7 cellular contexts compared by ENCODE assay signal in the genomic region with DNA sequence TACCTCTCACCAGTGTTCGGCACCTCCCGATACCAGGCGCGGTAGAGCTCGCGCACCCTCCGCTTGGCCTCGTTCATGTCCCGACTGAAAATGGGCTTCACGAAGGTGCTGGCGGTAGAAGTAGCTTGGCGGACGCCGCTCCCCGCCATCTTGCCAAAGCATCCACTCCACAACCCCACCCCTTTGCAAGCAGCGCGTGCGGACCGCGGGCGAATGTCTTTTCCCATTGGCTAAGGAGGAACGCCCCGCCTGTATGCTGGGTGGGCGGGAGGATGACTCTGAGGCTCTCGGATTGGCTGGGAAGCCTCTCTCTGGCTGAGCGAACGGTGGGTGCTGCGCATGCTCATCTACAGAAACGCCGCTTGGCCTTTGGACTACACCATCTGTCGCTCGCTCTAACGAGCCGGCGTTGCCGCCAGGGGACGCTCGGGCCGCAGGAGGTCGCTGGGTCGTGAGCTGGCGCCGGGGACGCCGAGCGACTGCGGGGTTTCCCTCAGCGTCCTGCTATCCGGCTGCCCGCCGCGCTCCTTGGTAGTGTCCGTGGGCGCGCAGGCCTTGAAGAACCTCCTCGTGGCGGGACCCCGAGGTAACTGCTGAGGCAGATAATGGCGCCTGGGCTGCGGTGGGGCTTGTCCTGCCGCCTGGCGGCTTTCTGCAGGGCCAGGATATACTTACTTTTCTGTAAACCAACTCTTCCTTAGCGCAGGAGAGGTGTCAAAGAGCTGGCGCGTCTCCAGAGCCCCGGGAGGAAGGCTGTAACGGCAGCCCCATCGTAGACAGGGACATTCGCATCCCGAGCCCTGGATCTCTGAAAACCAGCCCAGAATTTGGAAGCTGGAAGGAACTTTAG. TPM values are rescaled to one million over a fixed set of nuclear protein-coding genes. Genes with fewer than 3 reads are reported as not detected.
A peak's percentile ranks its signal among the peaks of the same experiment; 100 is the strongest.
DNase-seq lines count a peak whose midpoint lies in the region; ATAC-seq and TF ChIP-seq lines count a peak whose summit lies in the region.

TSS of gene NDUFA6 (minus strand) at position 177 of the 850 bp plus-strand sequence. CDS start at position 149, 28 bp downstream.

- H2AFZ ChIP-seq in hepatocyte, result peak within 1 kb of the TSS; percentile 72

- peaks cover 37% of the 10 kb centered on the region for H3K79me2 ChIP-seq in hepatocyte

- ATAC-seq in GM18502 (IDR thresholded peaks at IDR 0.05; ENCODE audit: poor library complexity, unreplicated experiment) (peak; percentile 93), HG02973 (IDR thresholded peaks at IDR 0.05; ENCODE audit: unreplicated experiment) (peak; percentile 90)

- WGBS in hepatocyte (ENCODE audit: low lambda C conversion rate, missing lambda C conversion rate), result 1% methylated on average over 70 of the region's 70 CpGs

- no peaks in the 10 kb centered on the region for H3K36me3 ChIP-seq in hepatocyte (replicated peaks; ENCODE audit: insufficient read depth, low read depth)

- peak; percentile 97 for DNase-seq in NCI-H2029 (lab: John Stamatoyannopoulos, UW)
- peak; percentile 94 for DNase-seq in T-helper 9 cell
- peak; percentile 99 for DNase-seq in astrocyte of the hippocampus (ENCODE audit: low read depth, low spot score)
- DNase-seq in hepatocyte (ENCODE audit: low spot score), result peak; percentile 100
- DNase-seq in retina, result peak; percentile 98

- no peaks in the 10 kb centered on the region for H3K27me3 ChIP-seq in hepatocyte

- TF ChIP-seq CTCF in hepatocyte (IDR thresholded peaks at IDR 0.05; ENCODE audit: poor library complexity), result peak; percentile 95

- peak within 1 kb of the TSS; percentile 43 for H3K4me3 ChIP-seq in hepatocyte

- H3K4me1 ChIP-seq in hepatocyte (ENCODE audit: insufficient read depth), result peaks cover 4% of the 10 kb centered on the region

- no peaks in the 10 kb centered on the region for H3K9me2 ChIP-seq in hepatocyte (replicated peaks; ENCODE audit: insufficient read depth)

- peak within 1 kb of the TSS; percentile 82 for H3K4me2 ChIP-seq in hepatocyte

- H3K27ac ChIP-seq in hepatocyte, result peak within 1 kb of the TSS; percentile 96

- H3K9me3 ChIP-seq in hepatocyte (ENCODE audit: low read depth), result no peaks in the 10 kb centered on the region

- peaks cover 7% of the 10 kb centered on the region for H4K20me1 ChIP-seq in hepatocyte (ENCODE audit: insufficient read depth, poor library complexity, severe bottlenecking)

RNA-seq across cellular contexts. Expression of gene NDUFA6, which starts in this region (rescaled TPM):
- total RNA-seq in hepatocyte, result 97.4 and 98.5 TPM in 2 replicates
- 182 and 183 TPM in 2 replicates for polyA plus RNA-seq in hepatocyte

Comparison
In these comparisons a context has a peak if more than half of its experiments do, and no peak if none do; other contexts are left out.
1. Peak in every context shown above with its lines: DNase-seq, ATAC-seq, H3K4me3 ChIP-seq and H3K27ac ChIP-seq.